In the genomic region with DNA sequence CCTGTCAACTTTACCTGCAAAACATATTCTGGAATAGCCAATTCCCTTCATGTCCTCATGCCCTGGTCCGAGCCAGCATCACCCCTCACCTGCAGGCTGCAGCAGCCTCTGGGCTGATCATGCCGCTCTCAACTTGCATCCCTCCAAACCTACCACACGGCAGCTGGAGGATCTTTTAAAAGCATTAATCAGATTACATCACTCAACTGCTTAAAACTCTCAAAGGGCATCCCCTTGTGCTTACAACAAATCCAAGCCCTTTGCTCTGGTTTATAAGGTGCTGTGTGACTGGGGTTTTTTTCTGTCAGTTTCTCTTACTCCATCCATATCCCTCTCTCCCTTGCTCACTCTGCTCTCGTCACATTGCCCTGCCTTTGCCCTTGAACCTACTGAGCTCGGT, we compare ENCODE assay signal across 24 cellular contexts.
"Had no signal": no experiment of that assay in that cellular context is flagged by ENCODE, and none has a peak within 500 bp of the region (broad histone marks: within the 10 kb centered on the region; RNA-seq: fewer than 3 reads in every experiment).

No MANE protein-coding gene starts in this region.

- DNase-seq: activated CD4-positive, alpha-beta T cell treated with anti-CD3 and anti-CD28 coated beads for 1 hour; activated CD4-positive, alpha-beta T cell treated with anti-CD3 and anti-CD28 coated beads, Interleukin-2, amount 50 U/mL, for 1 hour; activated gamma-delta T cell treated with Interleukin-2 at 50 U/mL for 16 hours; activated T-cell treated with anti-CD3 and anti-CD28 coated beads, Interleukin-2, amount 50 U/mL, for 1 hour; aorta; brain microvascular endothelial cell; caudate nucleus; effector memory CD4-positive, alpha-beta T cell; foreskin melanocyte; head of caudate nucleus; hypothalamus; left ventricle myocardium superior; mammary epithelial cell; naive thymus-derived CD8-positive, alpha-beta T cell; ovary; spleen; stimulated activated CD4-positive, alpha-beta T cell treated with anti-CD3 and anti-CD28 coated beads, Interleukin-4, amount 100 ng/mL, for 1 hour; stimulated activated naive CD4-positive, alpha-beta T cell had no signal

- ATAC-seq: esophagus mucosa; left ventricle myocardium superior; naive thymus-derived CD8-positive, alpha-beta T cell had no signal

- H3K4me3 Mint-ChIP-seq: activated naive CD4-positive, alpha-beta T cell treated with anti-CD3 and anti-CD28 coated beads, Interleukin-2, amount 50 U/mL, for 24 hours; mesothelial cell of epicardium; naive thymus-derived CD8-positive, alpha-beta T cell; type B pancreatic cell had no signal

- H3K9me3 Mint-ChIP-seq: activated naive CD4-positive, alpha-beta T cell treated with anti-CD3 and anti-CD28 coated beads, Interleukin-2, amount 50 U/mL, for 24 hours; mesothelial cell of epicardium; naive thymus-derived CD8-positive, alpha-beta T cell; type B pancreatic cell had no signal

- H3K4me1 Mint-ChIP-seq: activated naive CD4-positive, alpha-beta T cell treated with anti-CD3 and anti-CD28 coated beads, Interleukin-2, amount 50 U/mL, for 24 hours had no signal

- FAIRE-seq: endothelial cell of umbilical vein, TTC549 had no signal

- H3K27ac Mint-ChIP-seq: activated naive CD4-positive, alpha-beta T cell treated with anti-CD3 and anti-CD28 coated beads, Interleukin-2, amount 50 U/mL, for 24 hours; mesothelial cell of epicardium; type B pancreatic cell had no signal

- H3K36me3 Mint-ChIP-seq: activated naive CD4-positive, alpha-beta T cell treated with anti-CD3 and anti-CD28 coated beads, Interleukin-2, amount 50 U/mL, for 24 hours; mesothelial cell of epicardium; naive thymus-derived CD8-positive, alpha-beta T cell; type B pancreatic cell had no signal
